ENCODE assay signal across 1 cellular context in the genomic region with DNA sequence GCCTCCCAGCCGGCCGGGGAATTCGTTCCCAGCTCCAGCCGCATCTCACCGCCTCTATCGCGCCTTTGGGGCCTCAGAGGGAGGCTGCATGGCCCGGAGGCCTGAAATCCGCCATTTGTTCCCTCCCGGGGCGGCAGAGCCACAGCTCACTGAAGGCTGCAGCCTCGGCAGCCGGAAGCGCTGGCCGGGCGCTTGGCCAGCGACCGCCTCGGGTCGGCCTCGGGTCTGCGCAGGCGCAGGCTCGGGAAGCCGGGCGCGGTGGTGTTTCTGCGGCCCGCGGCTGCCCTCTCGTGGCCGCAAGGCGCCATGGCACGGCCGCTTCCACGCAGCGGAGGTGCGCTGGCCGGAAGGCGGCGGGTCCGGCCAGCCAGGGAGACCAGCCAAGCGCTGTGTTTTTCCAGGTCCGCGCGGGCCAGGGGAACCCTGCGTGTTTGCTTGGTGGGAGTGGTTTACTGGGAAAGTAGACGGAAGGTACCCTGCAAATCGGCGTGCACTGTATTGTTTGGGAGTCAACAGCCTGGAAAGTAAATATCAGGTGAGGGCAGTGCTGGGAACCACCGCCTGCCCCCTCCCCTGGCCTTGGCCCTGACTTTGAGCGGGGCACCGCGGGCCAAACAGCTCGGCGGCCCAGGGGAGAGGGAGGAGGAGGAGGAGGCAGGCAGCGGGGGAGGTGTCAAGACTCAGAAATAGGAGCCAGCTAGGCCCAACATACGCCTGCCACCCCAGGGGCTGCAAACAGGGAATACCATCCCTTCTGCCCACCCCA.
TF ChIP-seq lines count a peak whose summit lies in the region.

No MANE protein-coding gene starts in this region.

TF ChIP-seq in K562, 482 proteins besides CTCF, POLR2A, EP300 and RAD21 (continued from another document and continues in another):
- TF ChIP-seq, protein P1, sequence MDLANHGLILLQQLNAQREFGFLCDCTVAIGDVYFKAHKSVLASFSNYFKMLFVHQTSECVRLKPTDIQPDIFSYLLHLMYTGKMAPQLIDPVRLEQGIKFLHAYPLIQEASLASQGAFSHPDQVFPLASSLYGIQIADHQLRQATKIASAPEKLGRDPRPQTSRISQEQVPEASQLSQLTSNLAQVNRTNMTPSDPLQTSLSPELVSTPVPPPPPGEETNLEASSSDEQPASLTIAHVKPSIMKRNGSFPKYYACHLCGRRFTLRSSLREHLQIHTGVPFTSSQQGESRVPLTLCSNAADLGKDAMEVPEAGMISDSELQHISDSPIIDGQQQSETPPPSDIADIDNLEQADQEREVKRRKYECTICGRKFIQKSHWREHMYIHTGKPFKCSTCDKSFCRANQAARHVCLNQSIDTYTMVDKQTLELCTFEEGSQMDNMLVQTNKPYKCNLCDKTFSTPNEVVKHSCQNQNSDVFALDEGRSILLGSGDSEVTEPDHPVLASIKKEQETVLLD (IDR thresholded peaks at IDR 0.05) = peak; percentile 49; the same call in 1 of the 2 replicates
- TF ChIP-seq, protein P2, sequence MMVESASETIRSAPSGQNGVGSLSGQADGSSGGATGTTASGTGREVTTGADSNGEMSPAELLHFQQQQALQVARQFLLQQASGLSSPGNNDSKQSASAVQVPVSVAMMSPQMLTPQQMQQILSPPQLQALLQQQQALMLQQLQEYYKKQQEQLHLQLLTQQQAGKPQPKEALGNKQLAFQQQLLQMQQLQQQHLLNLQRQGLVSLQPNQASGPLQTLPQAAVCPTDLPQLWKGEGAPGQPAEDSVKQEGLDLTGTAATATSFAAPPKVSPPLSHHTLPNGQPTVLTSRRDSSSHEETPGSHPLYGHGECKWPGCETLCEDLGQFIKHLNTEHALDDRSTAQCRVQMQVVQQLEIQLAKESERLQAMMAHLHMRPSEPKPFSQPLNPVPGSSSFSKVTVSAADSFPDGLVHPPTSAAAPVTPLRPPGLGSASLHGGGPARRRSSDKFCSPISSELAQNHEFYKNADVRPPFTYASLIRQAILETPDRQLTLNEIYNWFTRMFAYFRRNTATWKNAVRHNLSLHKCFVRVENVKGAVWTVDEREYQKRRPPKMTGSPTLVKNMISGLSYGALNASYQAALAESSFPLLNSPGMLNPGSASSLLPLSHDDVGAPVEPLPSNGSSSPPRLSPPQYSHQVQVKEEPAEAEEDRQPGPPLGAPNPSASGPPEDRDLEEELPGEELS (CRISPR knock-in tag; IDR thresholded peaks at IDR 0.05; ENCODE audit: borderline replicate concordance) = no peak
- peak; percentile 89 for TF ChIP-seq ELF1 (tag; IDR thresholded peaks at IDR 0.05)
- TF ChIP-seq ZNF589 (CRISPR knock-in tag; IDR thresholded peaks at IDR 0.05; ENCODE audit: low read depth) = 0 out of 2 replicates have a peak, but pooled peaks have one; percentile 77
- peak; percentile 86 for TF ChIP-seq ETV1 (tag; conservative IDR thresholded peaks at IDR 0.05; ENCODE audit: low read depth)
- TF ChIP-seq, protein P3, sequence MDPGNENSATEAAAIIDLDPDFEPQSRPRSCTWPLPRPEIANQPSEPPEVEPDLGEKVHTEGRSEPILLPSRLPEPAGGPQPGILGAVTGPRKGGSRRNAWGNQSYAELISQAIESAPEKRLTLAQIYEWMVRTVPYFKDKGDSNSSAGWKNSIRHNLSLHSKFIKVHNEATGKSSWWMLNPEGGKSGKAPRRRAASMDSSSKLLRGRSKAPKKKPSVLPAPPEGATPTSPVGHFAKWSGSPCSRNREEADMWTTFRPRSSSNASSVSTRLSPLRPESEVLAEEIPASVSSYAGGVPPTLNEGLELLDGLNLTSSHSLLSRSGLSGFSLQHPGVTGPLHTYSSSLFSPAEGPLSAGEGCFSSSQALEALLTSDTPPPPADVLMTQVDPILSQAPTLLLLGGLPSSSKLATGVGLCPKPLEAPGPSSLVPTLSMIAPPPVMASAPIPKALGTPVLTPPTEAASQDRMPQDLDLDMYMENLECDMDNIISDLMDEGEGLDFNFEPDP (CRISPR knock-in tag; IDR thresholded peaks at IDR 0.05) = 0 out of 2 replicates have a peak, but pooled peaks have one; percentile 28
- peak; percentile 94 to 95 for TF ChIP-seq NRF1 (conservative IDR thresholded peaks at IDR 0.05 in 1 of 2, IDR thresholded peaks at IDR 0.05 in 1 of 2)
- no peak for TF ChIP-seq MAFK (IDR thresholded peaks at IDR 0.05; ENCODE audit: low read length)
- TF ChIP-seq POLR2AphosphoS5 (IDR thresholded peaks at IDR 0.05; ENCODE audit: control insufficient read depth, insufficient read depth, low read depth, low read length) = peak; percentile 74
- peak; percentile 93 for TF ChIP-seq CBX1 (IDR thresholded peaks at IDR 0.05; ENCODE audit: low read depth)
- no peak for TF ChIP-seq SMAD2 (IDR thresholded peaks at IDR 0.05; ENCODE audit: low read depth, low read length)
- 0 out of 2 replicates have a peak, but pooled peaks have one; percentile 9 for TF ChIP-seq TOE1 (IDR thresholded peaks at IDR 0.05; ENCODE audit: borderline replicate concordance)
- TF ChIP-seq TOE1 (CRISPR knock-in tag; IDR thresholded peaks at IDR 0.05; ENCODE audit: borderline replicate concordance, low read depth) = no peak
- TF ChIP-seq, protein P4, sequence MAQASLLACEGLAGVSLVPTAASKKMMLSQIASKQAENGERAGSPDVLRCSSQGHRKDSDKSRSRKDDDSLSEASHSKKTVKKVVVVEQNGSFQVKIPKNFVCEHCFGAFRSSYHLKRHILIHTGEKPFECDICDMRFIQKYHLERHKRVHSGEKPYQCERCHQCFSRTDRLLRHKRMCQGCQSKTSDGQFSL (CRISPR knock-in tag; IDR thresholded peaks at IDR 0.05) = peak; percentile 47; the same call in 1 of the 2 replicates
- TF ChIP-seq, protein P4 (tag; IDR thresholded peaks at IDR 0.05) = no peak
- TF ChIP-seq ZNF445 (CRISPR knock-in tag; IDR thresholded peaks at IDR 0.05; ENCODE audit: low read depth) = no peak
- TF ChIP-seq ZNF644 (tag; IDR thresholded peaks at IDR 0.05; ENCODE audit: low read depth) = no peak
- peak; percentile 48; the same call in 1 of the 2 replicates for TF ChIP-seq HCFC1 (IDR thresholded peaks at IDR 0.05; ENCODE audit: low read depth, low read length)
- TF ChIP-seq, protein P5, sequence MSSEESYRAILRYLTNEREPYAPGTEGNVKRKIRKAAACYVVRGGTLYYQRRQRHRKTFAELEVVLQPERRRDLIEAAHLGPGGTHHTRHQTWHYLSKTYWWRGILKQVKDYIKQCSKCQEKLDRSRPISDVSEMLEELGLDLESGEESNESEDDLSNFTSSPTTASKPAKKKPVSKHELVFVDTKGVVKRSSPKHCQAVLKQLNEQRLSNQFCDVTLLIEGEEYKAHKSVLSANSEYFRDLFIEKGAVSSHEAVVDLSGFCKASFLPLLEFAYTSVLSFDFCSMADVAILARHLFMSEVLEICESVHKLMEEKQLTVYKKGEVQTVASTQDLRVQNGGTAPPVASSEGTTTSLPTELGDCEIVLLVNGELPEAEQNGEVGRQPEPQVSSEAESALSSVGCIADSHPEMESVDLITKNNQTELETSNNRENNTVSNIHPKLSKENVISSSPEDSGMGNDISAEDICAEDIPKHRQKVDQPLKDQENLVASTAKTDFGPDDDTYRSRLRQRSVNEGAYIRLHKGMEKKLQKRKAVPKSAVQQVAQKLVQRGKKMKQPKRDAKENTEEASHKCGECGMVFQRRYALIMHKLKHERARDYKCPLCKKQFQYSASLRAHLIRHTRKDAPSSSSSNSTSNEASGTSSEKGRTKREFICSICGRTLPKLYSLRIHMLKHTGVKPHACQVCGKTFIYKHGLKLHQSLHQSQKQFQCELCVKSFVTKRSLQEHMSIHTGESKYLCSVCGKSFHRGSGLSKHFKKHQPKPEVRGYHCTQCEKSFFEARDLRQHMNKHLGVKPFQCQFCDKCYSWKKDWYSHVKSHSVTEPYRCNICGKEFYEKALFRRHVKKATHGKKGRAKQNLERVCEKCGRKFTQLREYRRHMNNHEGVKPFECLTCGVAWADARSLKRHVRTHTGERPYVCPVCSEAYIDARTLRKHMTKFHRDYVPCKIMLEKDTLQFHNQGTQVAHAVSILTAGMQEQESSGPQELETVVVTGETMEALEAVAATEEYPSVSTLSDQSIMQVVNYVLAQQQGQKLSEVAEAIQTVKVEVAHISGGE (CRISPR knock-in tag; IDR thresholded peaks at IDR 0.05) = peak in 1 of 3 experiments; percentile 87; a peak in 3 of 6 replicates
- TF ChIP-seq STAT5A (IDR thresholded peaks at IDR 0.05; ENCODE audit: borderline replicate concordance, low read length) = no peak
- no peak for TF ChIP-seq ZBED1 (IDR thresholded peaks at IDR 0.05)
- TF ChIP-seq, protein P6, sequence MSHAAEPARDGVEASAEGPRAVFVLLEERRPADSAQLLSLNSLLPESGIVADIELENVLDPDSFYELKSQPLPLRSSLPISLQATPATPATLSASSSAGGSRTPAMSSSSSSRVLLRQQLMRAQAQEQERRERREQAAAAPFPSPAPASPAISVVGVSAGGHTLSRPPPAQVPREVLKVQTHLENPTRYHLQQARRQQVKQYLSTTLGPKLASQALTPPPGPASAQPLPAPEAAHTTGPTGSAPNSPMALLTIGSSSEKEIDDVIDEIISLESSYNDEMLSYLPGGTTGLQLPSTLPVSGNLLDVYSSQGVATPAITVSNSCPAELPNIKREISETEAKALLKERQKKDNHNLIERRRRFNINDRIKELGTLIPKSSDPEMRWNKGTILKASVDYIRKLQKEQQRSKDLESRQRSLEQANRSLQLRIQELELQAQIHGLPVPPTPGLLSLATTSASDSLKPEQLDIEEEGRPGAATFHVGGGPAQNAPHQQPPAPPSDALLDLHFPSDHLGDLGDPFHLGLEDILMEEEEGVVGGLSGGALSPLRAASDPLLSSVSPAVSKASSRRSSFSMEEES (CRISPR knock-in tag; IDR thresholded peaks at IDR 0.05) = peak; percentile 17; the same call in 1 of the 2 replicates
- TF ChIP-seq MYNN (IDR thresholded peaks at IDR 0.05) = peak; percentile 53; the same call in 1 of the 2 replicates
- no peak for TF ChIP-seq MYNN (CRISPR knock-in tag; IDR thresholded peaks at IDR 0.05)
- peak; percentile 68; the same call in 1 of the 2 replicates for TF ChIP-seq SMAD4 (CRISPR knock-in tag; conservative IDR thresholded peaks at IDR 0.05)
- peak in 1 of 2 experiments; percentile 79; a peak in 1 of 3 replicates for TF ChIP-seq CBX3 (IDR thresholded peaks at IDR 0.05; ENCODE audit: borderline replicate concordance in 1 of 2, low read length in 2 of 2)
- TF ChIP-seq, protein P7, sequence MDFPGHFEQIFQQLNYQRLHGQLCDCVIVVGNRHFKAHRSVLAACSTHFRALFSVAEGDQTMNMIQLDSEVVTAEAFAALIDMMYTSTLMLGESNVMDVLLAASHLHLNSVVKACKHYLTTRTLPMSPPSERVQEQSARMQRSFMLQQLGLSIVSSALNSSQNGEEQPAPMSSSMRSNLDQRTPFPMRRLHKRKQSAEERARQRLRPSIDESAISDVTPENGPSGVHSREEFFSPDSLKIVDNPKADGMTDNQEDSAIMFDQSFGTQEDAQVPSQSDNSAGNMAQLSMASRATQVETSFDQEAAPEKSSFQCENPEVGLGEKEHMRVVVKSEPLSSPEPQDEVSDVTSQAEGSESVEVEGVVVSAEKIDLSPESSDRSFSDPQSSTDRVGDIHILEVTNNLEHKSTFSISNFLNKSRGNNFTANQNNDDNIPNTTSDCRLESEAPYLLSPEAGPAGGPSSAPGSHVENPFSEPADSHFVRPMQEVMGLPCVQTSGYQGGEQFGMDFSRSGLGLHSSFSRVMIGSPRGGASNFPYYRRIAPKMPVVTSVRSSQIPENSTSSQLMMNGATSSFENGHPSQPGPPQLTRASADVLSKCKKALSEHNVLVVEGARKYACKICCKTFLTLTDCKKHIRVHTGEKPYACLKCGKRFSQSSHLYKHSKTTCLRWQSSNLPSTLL (IDR thresholded peaks at IDR 0.05) = no peak
- TF ChIP-seq, protein P8, sequence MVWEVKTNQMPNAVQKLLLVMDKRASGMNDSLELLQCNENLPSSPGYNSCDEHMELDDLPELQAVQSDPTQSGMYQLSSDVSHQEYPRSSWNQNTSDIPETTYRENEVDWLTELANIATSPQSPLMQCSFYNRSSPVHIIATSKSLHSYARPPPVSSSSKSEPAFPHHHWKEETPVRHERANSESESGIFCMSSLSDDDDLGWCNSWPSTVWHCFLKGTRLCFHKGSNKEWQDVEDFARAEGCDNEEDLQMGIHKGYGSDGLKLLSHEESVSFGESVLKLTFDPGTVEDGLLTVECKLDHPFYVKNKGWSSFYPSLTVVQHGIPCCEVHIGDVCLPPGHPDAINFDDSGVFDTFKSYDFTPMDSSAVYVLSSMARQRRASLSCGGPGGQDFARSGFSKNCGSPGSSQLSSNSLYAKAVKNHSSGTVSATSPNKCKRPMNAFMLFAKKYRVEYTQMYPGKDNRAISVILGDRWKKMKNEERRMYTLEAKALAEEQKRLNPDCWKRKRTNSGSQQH (CRISPR knock-in tag; IDR thresholded peaks at IDR 0.05) = 0 out of 2 replicates have a peak, but pooled peaks have one; percentile 17
- TF ChIP-seq TCF3 (CRISPR knock-in tag; IDR thresholded peaks at IDR 0.05) = peak; percentile 50; the same call in 1 of the 2 replicates
- TF ChIP-seq ZBTB7A (IDR thresholded peaks at IDR 0.05; ENCODE audit: borderline replicate concordance, control insufficient read depth, low read depth, low read length) = peak; percentile 30; the same call in 1 of the 2 replicates
- peak; percentile 67 for TF ChIP-seq PML (IDR thresholded peaks at IDR 0.05; ENCODE audit: low read length)
- TF ChIP-seq RB1 (IDR thresholded peaks at IDR 0.05; ENCODE audit: low read depth) = peak; percentile 99
- no peak; the same call in 1 of the 2 replicates for TF ChIP-seq RNF2 (IDR thresholded peaks at IDR 0.05)
- peak; percentile 79; the same call in 1 of the 2 replicates for TF ChIP-seq ZNF24 (IDR thresholded peaks at IDR 0.05)
- TF ChIP-seq FOXA3 (CRISPR knock-in tag; conservative IDR thresholded peaks at IDR 0.05 in 1 of 2, IDR thresholded peaks at IDR 0.05 in 1 of 2) = peak in 1 of 2 experiments; percentile 81; a peak in 2 of 4 replicates
- no peak for TF ChIP-seq ZNF717 (CRISPR knock-in tag; IDR thresholded peaks at IDR 0.05)
- peak; percentile 65 for TF ChIP-seq MYC (IDR thresholded peaks at IDR 0.05; ENCODE audit: low read depth, low read length)
- TF ChIP-seq MYC (CRISPR knock-in tag; IDR thresholded peaks at IDR 0.05; ENCODE audit: borderline replicate concordance, low read depth) = no peak; the same call in 1 of the 2 replicates
- TF ChIP-seq ZNF41 (CRISPR knock-in tag; conservative IDR thresholded peaks at IDR 0.05) = no peak; the same call in 1 of the 2 replicates
- TF ChIP-seq BRD4 (IDR thresholded peaks at IDR 0.05) = peak; percentile 45; the same call in 1 of the 2 replicates
- TF ChIP-seq ZNF695 (CRISPR knock-in tag; IDR thresholded peaks at IDR 0.05) = no peak
- TF ChIP-seq ZNF444 (CRISPR knock-in tag; IDR thresholded peaks at IDR 0.05) = no peak; the same call in 1 of the 2 replicates
- TF ChIP-seq SIRT6 (IDR thresholded peaks at IDR 0.05; ENCODE audit: low read depth, low read length) = no peak
- TF ChIP-seq GATAD2B (IDR thresholded peaks at IDR 0.05; ENCODE audit: borderline replicate concordance) = peak; percentile 86
